Comparison of ENCODE assay signal across 8 cellular contexts in genomic region chr11:43943931-43944751, GRCh38. TPM values are rescaled to one million over a fixed set of nuclear protein-coding genes. Genes with fewer than 3 reads are reported as not detected.
DNase-seq lines count a peak whose midpoint lies in the region; ATAC-seq and TF ChIP-seq lines count a peak whose summit lies in the region.

No MANE protein-coding gene starts in this region.

- H3K36me3 ChIP-seq in heart left ventricle, result peaks cover 0 to 3% (median 0%) of the 10 kb centered on the region in 9 donors

- 1 to 2% (median 1%) methylated on average over 23 to 54 of the region's 54 CpGs for WGBS in heart left ventricle, 4 donors

- TF ChIP-seq POLR2A in heart left ventricle (IDR thresholded peaks at IDR 0.05), result no peak

- H3K4me3 ChIP-seq in heart left ventricle (peak overlapping the region; percentile 62 to 90 (median 70)), retinal pigment epithelial cell (ENCODE audit: low read length) (peak overlapping the region; percentile 38)

- H3K9me3 ChIP-seq in heart left ventricle, result no peaks in the 10 kb centered on the region

- TF ChIP-seq CTCF in heart left ventricle (IDR thresholded peaks at IDR 0.05), result no peak
- no peak for TF ChIP-seq CTCF in retinal pigment epithelial cell (conservative IDR thresholded peaks at IDR 0.05; ENCODE audit: low read depth, low read length)

- DNase-seq in NCI-H748 (lab: John Stamatoyannopoulos, UW; ENCODE audit: unreplicated experiment), result peak; percentile 36
- no peak for DNase-seq in NCI-H748 treated with DMSO at 0.1 percent for 48 hours (lab: John Stamatoyannopoulos, UW)
- DNase-seq in activated CD8-positive, alpha-beta memory T cell treated with anti-CD3 and anti-CD28 coated beads, Interleukin-2, amount 50 U/mL, for 48 hours, result peak; percentile 61
- DNase-seq in heart left ventricle, result peak in 1 of 5 donors; percentile 73
- DNase-seq in retinal pigment epithelial cell (ENCODE audit: low read depth), result no peak
- no peak for DNase-seq in activated gamma-delta T cell (lab: John Stamatoyannopoulos, UW)

- H3K27ac ChIP-seq in heart left ventricle, result peak overlapping the region; percentile 85 to 92 (median 90)

- H3K4me1 ChIP-seq in heart left ventricle, result peaks cover 0 to 41% (median 18%) of the 10 kb centered on the region in 12 donors

- intact Hi-C loops in heart left ventricle (cut with DNase I), result loop anchor here in 9 of 10 donors (1.0 to 10.0 kb wide), 13 partner anchors 23 to 93 kb away; no protein-coding TSS in a partner anchor

- peaks cover 0 to 33% (median 0%) of the 10 kb centered on the region in 9 donors for H3K27me3 ChIP-seq in heart left ventricle

- ATAC-seq in heart left ventricle (peak in 2 of 4 donors; percentile 5 to 32), HG03442 (IDR thresholded peaks at IDR 0.05; ENCODE audit: unreplicated experiment) (no peak), GM19324 (IDR thresholded peaks at IDR 0.05; ENCODE audit: low FRiP score, unreplicated experiment) (no peak)

RNA-seq across cellular contexts. Expression of gene C11orf96, which starts 1.7 kb away (rescaled TPM):
- total RNA-seq in heart left ventricle, result 100 to 1,000 TPM in 1 of 9 donors, 10 to 100 TPM in 7, 1 to 10 TPM in 1; 9.6 to 109 (median 18.1) TPM
- polyA plus RNA-seq in heart left ventricle, result 10 to 100 TPM in 1 of 2 donors, 1 to 10 TPM in 1; 7.9 to 18.5 TPM

Comparison
In these comparisons a context has a peak if more than half of its experiments do, and no peak if none do; other contexts are left out.
1. DNase-seq: peak in NCI-H748 (single experiment) and activated CD8-positive, alpha-beta memory T cell treated with anti-CD3 and anti-CD28 coated beads, Interleukin-2, amount 50 U/mL, for 48 hours (single experiment); none in NCI-H748 treated with DMSO at 0.1 percent for 48 hours (single experiment), retinal pigment epithelial cell (single experiment) and activated gamma-delta T cell (single experiment).